22 cellular contexts compared by ENCODE assay signal in the genomic region with DNA sequence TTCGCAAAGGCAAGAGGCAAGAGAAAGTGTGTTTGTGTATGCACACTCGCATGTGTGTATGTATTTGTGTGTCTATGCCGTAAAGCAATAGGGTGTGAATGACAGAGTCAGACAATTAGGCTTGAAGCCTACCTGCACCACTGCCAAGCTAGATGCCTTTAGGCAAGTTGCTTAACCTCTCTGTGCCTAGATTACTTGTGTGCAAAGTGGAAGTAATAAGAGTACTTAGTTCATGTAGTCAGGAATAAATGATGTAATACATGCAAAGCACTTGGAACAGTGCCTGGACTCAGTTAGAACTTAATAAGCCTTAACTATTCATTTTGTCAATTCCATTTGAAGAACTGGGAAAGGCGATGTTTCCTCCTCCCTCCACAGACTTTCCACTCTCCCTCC. TPM values are rescaled to one million over a fixed set of nuclear protein-coding genes. Genes with fewer than 3 reads are reported as not detected.
DNase-seq lines count a peak whose midpoint lies in the region; ATAC-seq and TF ChIP-seq lines count a peak whose summit lies in the region.
"Had no signal": no experiment of that assay in that cellular context is flagged by ENCODE, and none has a peak within 500 bp of the region (broad histone marks: within the 10 kb centered on the region; RNA-seq: fewer than 3 reads in every experiment).

No MANE protein-coding gene starts in this region.

- intact Hi-C loops in MCF 10A (cut with micrococcal nuclease) = no loop called here
- intact Hi-C loops in mammary epithelial cell (cut with micrococcal nuclease) = no loop called here
- intact Hi-C loops in upper lobe of right lung (cut with DNase I) = no loop called here
- intact Hi-C loops in spleen (cut with DNase I; ENCODE audit: low total_unique reads) = loop anchor here (10.0 kb wide), 1 partner anchor 46 kb away; no protein-coding TSS in a partner anchor
- intact Hi-C loops in body of pancreas (cut with DNase I) = no loop called here

- dilution Hi-C loops in mammary epithelial cell (cut with HindIII; ENCODE audit: low sequenced_read_pairs) = no loop called here

- H3K9ac ChIP-seq in mammary epithelial cell (ENCODE audit: insufficient read depth, low read length) = no peak overlapping the region
- H3K9ac ChIP-seq: parathyroid adenoma had no signal

- no peaks in the 10 kb centered on the region for H3K4me1 ChIP-seq in mammary epithelial cell (ENCODE audit: insufficient read depth, low read length)
- H3K4me1 ChIP-seq in upper lobe of right lung = peaks cover 5% of the 10 kb centered on the region
- H3K4me1 ChIP-seq in spleen = peaks cover 0 to 44% (median 22%) of the 10 kb centered on the region in 6 donors
- H3K4me1 ChIP-seq in body of pancreas = peaks cover 18% of the 10 kb centered on the region
- H3K4me1 ChIP-seq: A549, parathyroid adenoma had no signal

- H3K27me3 Mint-ChIP-seq in MCF 10A (ENCODE audit: insufficient read depth, unreplicated experiment) = no peaks in the 10 kb centered on the region
- H3K27me3 Mint-ChIP-seq: CD4-positive, alpha-beta T cell had no signal

- H3K9me3 ChIP-seq in mammary epithelial cell (replicated peaks; ENCODE audit: insufficient read depth, low read length) (no peaks in the 10 kb centered on the region), upper lobe of right lung (no peaks in the 10 kb centered on the region), spleen (no peaks in the 10 kb centered on the region), body of pancreas (no peaks in the 10 kb centered on the region)
- H3K9me3 ChIP-seq: A549 had no signal

- H3K4me1 Mint-ChIP-seq in MCF 10A (ENCODE audit: insufficient read depth, unreplicated experiment) = peaks cover 53% of the 10 kb centered on the region

- in situ Hi-C loops in mammary epithelial cell (cut with MboI; ENCODE audit: low sequenced_read_pairs in 2 of 2) = no loop called here
- in situ Hi-C loops in astrocyte of the spinal cord (cut with HindIII; ENCODE audit: low sequenced_read_pairs) = no loop called here

- H2AFZ ChIP-seq in mammary epithelial cell (ENCODE audit: low read depth, low read length) = no peak overlapping the region
- H2AFZ ChIP-seq: parathyroid adenoma had no signal

- H3K27ac ChIP-seq in mammary epithelial cell (ENCODE audit: insufficient read depth, low read depth, low read length) (no peak overlapping the region), upper lobe of right lung (no peak overlapping the region), spleen (peak overlapping the region in 1 of 8 donors; percentile 22), body of pancreas (no peak overlapping the region)
- H3K27ac ChIP-seq: A549, cardiac muscle cell, parathyroid adenoma had no signal

- H4K20me1 ChIP-seq in mammary epithelial cell (ENCODE audit: insufficient read depth, low read length) = peaks cover 74% of the 10 kb centered on the region

- DNase-seq in MCF 10A (ENCODE audit: unreplicated experiment) (peak; percentile 95), mammary epithelial cell (no peak), astrocyte of the spinal cord (ENCODE audit: low read depth, low spot score) (peak; percentile 62), iris pigment epithelial cell (ENCODE audit: low read depth) (peak; percentile 78), upper lobe of right lung (no peak), spleen (no peak), body of pancreas (no peak), OCI-M1 (lab: John Stamatoyannopoulos, UW) (no peak)
- DNase-seq: activated naive CD4-positive, alpha-beta T cell treated with anti-CD3 and anti-CD28 coated beads, Interleukin-2, amount 10 ng/mL, durations not matched to agents 7 days and 5 days; CD4-positive, alpha-beta T cell; DND-41; effector CD4-positive, alpha-beta T cell; KG1; naive B cell; NCI-H1092 treated with DMSO at 0.1 percent for 48 hours; NCI-H2227 treated with DMSO at 0.1 percent for 48 hours; RPMI8226; T-cell had no signal

- no peaks in the 10 kb centered on the region for H3K9me3 Mint-ChIP-seq in MCF 10A (ENCODE audit: unreplicated experiment)
- H3K9me3 Mint-ChIP-seq: activated naive CD4-positive, alpha-beta T cell treated with anti-CD3 and anti-CD28 coated beads, Interleukin-2, amount 10 ng/mL, durations not matched to agents 7 days and 5 days; CD4-positive, alpha-beta T cell; naive B cell; T-cell had no signal

- H3K27me3 ChIP-seq in mammary epithelial cell (ENCODE audit: insufficient read depth, low read length) (no peaks in the 10 kb centered on the region), upper lobe of right lung (no peaks in the 10 kb centered on the region), spleen (replicated peaks in 1 of 7) (peaks cover 0 to 10% (median 0%) of the 10 kb centered on the region in 7 donors), body of pancreas (no peaks in the 10 kb centered on the region)
- H3K27me3 ChIP-seq: cardiac muscle cell had no signal

- POLR2A ChIA-PET in MCF 10A (lab: Yijun Ruan, JAX) = interaction anchor here (0.5 to 6.7 kb wide), 9 partner anchors 10 to 1751 kb away, joined by 3 to 52 read pairs (median 4); a partner anchor contains a TSS

- no peak overlapping the region for H3K4me2 ChIP-seq in mammary epithelial cell (ENCODE audit: insufficient read depth, low read depth, low read length)
- H3K4me2 ChIP-seq: A549 had no signal

- peaks cover 100% of the 10 kb centered on the region for H3K36me3 Mint-ChIP-seq in MCF 10A (ENCODE audit: insufficient read depth, unreplicated experiment)
- H3K36me3 Mint-ChIP-seq: activated naive CD4-positive, alpha-beta T cell treated with anti-CD3 and anti-CD28 coated beads, Interleukin-2, amount 10 ng/mL, durations not matched to agents 7 days and 5 days; naive B cell had no signal

- H3K79me2 ChIP-seq in mammary epithelial cell (ENCODE audit: insufficient read depth, low read length) = peaks cover 44% of the 10 kb centered on the region
- H3K79me2 ChIP-seq: parathyroid adenoma had no signal

- no peak for TF ChIP-seq CTCF in MCF 10A (IDR thresholded peaks at IDR 0.05; ENCODE audit: unreplicated experiment)
- no peak for TF ChIP-seq CTCF in mammary epithelial cell (conservative IDR thresholded peaks at IDR 0.05 in 1 of 2, IDR thresholded peaks at IDR 0.05 in 1 of 2; ENCODE audit: extremely low read depth in 1 of 2, insufficient read depth in 1 of 2, low read depth in 1 of 2, low read length in 2 of 2)
- no peak for TF ChIP-seq CTCF in astrocyte of the spinal cord (IDR thresholded peaks at IDR 0.05; ENCODE audit: low read depth, low read length)
- TF ChIP-seq CTCF in upper lobe of right lung (IDR thresholded peaks at IDR 0.05) = no peak
- TF ChIP-seq CTCF in spleen (IDR thresholded peaks at IDR 0.05 in 8 of 11, conservative IDR thresholded peaks at IDR 0.05 in 3 of 11) = no peak
- TF ChIP-seq CTCF in body of pancreas (IDR thresholded peaks at IDR 0.05) = no peak

- TF ChIP-seq POLR2A in spleen (IDR thresholded peaks at IDR 0.05) (no peak), body of pancreas (IDR thresholded peaks at IDR 0.05) (no peak)

- no peak overlapping the region for H3K27ac Mint-ChIP-seq in MCF 10A (ENCODE audit: low read depth, unreplicated experiment)
- H3K27ac Mint-ChIP-seq: activated naive CD4-positive, alpha-beta T cell treated with anti-CD3 and anti-CD28 coated beads, Interleukin-2, amount 10 ng/mL, durations not matched to agents 7 days and 5 days; CD4-positive, alpha-beta T cell; T-cell had no signal

- BruUV-seq in MCF 10A (replicated peaks; lab: Mats Ljungman, UMichigan) (no TSS peak), mammary epithelial cell (replicated peaks; lab: Mats Ljungman, UMichigan) (no TSS peak)

- CTCF ChIA-PET in MCF 10A (lab: Yijun Ruan, JAX) (interaction anchor here (0.5 to 6.6 kb wide), 12 partner anchors 9 to 204 kb away, joined by 3 to 71 read pairs (median 7); a partner anchor contains a TSS), mammary epithelial cell (lab: Charles Lee; ENCODE audit: low non-redundant PET) (no interaction called here)

- no peak overlapping the region for H3K4me3 Mint-ChIP-seq in MCF 10A (ENCODE audit: unreplicated experiment)
- H3K4me3 Mint-ChIP-seq: activated naive CD4-positive, alpha-beta T cell treated with anti-CD3 and anti-CD28 coated beads, Interleukin-2, amount 10 ng/mL, durations not matched to agents 7 days and 5 days; CD4-positive, alpha-beta T cell; T-cell had no signal

- WGBS in mammary epithelial cell (ENCODE audit: low coverage, missing lambda C conversion rate) = 88% methylated on average over 4 of the region's 4 CpGs
- 83 to 94% (median 84%) methylated on average over 4 of the region's 4 CpGs for WGBS in spleen, 5 donors
- 94 to 96% methylated on average over 4 of the region's 4 CpGs for WGBS in body of pancreas, 2 donors

- H3K4me3 ChIP-seq in mammary epithelial cell (replicated peaks in 1 of 3; ENCODE audit: insufficient read depth in 1 of 3, low read depth in 2 of 3, low read length in 3 of 3) (no peak overlapping the region), astrocyte of the spinal cord (ENCODE audit: low read depth, low read length) (no peak overlapping the region), upper lobe of right lung (no peak overlapping the region), spleen (no peak overlapping the region), body of pancreas (no peak overlapping the region)
- H3K4me3 ChIP-seq: A549, cardiac muscle cell had no signal

- ATAC-seq in upper lobe of right lung (peak; percentile 32), body of pancreas (no peak)
- ATAC-seq: A549, T-cell had no signal

- H3K36me3 ChIP-seq in mammary epithelial cell (ENCODE audit: insufficient read depth, low read length) (peaks cover 95% of the 10 kb centered on the region), upper lobe of right lung (no peaks in the 10 kb centered on the region), spleen (no peaks in the 10 kb centered on the region), body of pancreas (replicated peaks in 1 of 2; ENCODE audit: insufficient read depth in 1 of 2, low read depth in 2 of 2) (no peaks in the 10 kb centered on the region)
- H3K36me3 ChIP-seq: cardiac muscle cell had no signal

RNA-seq across cellular contexts. Expression of a gene that starts 31.7 kb away (rescaled TPM):
- total RNA-seq in MCF 10A (2022) (999 and 1,572 TPM in 2 replicates), mammary epithelial cell (1,000 to 10,000 TPM in 1 of 2 donors, 100 to 1,000 TPM in 1; 920 to 2,749 TPM), upper lobe of right lung (83.3 TPM), spleen (1 to 10 TPM in 2 of 7 donors, under 1 TPM in 5; 0.43 to 3.4 (median 0.82) TPM), body of pancreas (1 to 10 TPM; 5.3 to 7.3 TPM)
- polyA plus RNA-seq in mammary epithelial cell (1,283 TPM), spleen (under 1 TPM; 0.54 to 0.93 (median 0.77) TPM)
- polyA minus RNA-seq in mammary epithelial cell = 1,625 TPM

RNA-seq across cellular contexts. Expression of a gene that starts 37.0 kb away (rescaled TPM):
- total RNA-seq in MCF 10A (2022) (not detected in 2 replicates), mammary epithelial cell (not detected), upper lobe of right lung (1.4 TPM), spleen (10 to 100 TPM in 1 of 7 donors, 1 to 10 TPM in 6; 2.7 to 12.2 (median 4.7) TPM), body of pancreas (under 1 TPM in 1 of 2 donors, not detected in 1; 0.33 TPM)
- polyA plus RNA-seq in mammary epithelial cell (not detected), spleen (1 to 10 TPM in 1 of 3 donors, under 1 TPM in 2; 0.68 to 1.4 (median 0.76) TPM)
- not detected for polyA minus RNA-seq in mammary epithelial cell
- total RNA-seq: CD4-positive, alpha-beta T cell; H4; T-cell had no signal

RNA-seq across cellular contexts. Expression of a gene that starts 54.7 kb away (rescaled TPM):
- not detected in 2 replicates for total RNA-seq in MCF 10A (2022)
- total RNA-seq in mammary epithelial cell = 10 to 100 TPM in 1 of 2 donors, 1 to 10 TPM in 1; 8.2 to 35.9 TPM
- 20.8 TPM for polyA plus RNA-seq in mammary epithelial cell
- polyA minus RNA-seq in mammary epithelial cell = not detected
- total RNA-seq in upper lobe of right lung = 36.5 TPM
- total RNA-seq in spleen = 100 to 1,000 TPM in 1 of 7 donors, 10 to 100 TPM in 6; 12.5 to 126 (median 22.3) TPM
- polyA plus RNA-seq in spleen = 10 to 100 TPM; 34.2 to 77.0 (median 41.0) TPM
- total RNA-seq in body of pancreas = 100 to 1,000 TPM in 1 of 2 donors, 10 to 100 TPM in 1; 59.9 to 221 TPM

Comparison
In these comparisons a context has a peak if more than half of its experiments do, and no peak if none do; other contexts are left out.
1. DNase-seq: peak in MCF 10A (single experiment), astrocyte of the spinal cord (single experiment) and iris pigment epithelial cell (single experiment); none in mammary epithelial cell (single experiment), upper lobe of right lung (single experiment), spleen (single experiment), body of pancreas (0 of 4) and OCI-M1 (single experiment).
2. RNA of a gene that starts 31.7 kb away (total RNA-seq): 920 to 2,749 TPM in mammary epithelial cell and 999 to 1,572 TPM in MCF 10A; 83.3 TPM in upper lobe of right lung (single experiment), 5.3 to 7.3 TPM in body of pancreas and 0.43 to 3.4 TPM in spleen; every median in the first group is over 10 times any median in the second.